Comparison of ENCODE assay signal across 9 cellular contexts in the genomic region with DNA sequence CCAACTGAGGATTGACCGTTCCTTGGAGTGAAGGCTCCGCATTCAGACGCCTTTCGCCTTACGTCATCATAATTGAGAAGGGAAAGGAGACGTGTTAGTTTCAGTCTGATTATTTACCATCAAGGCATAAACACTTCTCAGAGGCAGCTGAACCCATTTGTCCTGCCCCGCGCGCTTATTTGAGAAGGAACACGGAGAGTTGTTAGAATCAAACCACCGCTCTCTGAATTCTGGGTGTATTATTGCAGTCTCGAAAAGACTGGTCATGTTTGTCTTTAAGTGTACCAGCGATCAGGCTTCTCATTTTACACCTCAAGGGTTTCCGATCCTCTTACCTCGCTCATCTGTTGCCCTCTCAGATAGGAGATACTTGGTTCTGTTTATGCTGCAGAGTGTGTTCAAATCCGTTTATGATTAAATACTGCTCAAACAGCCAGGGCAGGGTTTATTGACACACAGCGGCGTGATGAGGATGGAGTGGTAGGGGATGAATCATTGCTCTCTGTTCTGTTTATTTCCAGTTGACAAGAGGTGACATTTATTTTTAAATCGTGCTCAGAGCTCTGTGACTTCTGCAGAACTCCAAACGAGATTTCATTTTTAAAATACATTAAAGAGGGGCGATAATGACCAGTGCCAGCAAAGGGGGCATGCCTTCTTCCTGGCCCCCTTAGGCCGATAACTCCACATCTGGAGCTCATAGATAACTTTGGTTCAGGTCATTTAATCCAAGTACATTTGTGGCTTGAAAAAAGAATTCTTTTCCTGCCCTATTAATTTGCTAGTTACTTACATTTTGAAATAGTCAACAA. TPM values are rescaled to one million over a fixed set of nuclear protein-coding genes. Genes with fewer than 3 reads are reported as not detected.
A peak's percentile ranks its signal among the peaks of the same experiment; 100 is the strongest.
DNase-seq lines count a peak whose midpoint lies in the region; ATAC-seq, FAIRE-seq and TF ChIP-seq lines count a peak whose summit lies in the region.
"Had no signal": no experiment of that assay in that cellular context is flagged by ENCODE, and none has a peak within 500 bp of the region (broad histone marks: within the 10 kb centered on the region; RNA-seq: fewer than 3 reads in every experiment).

No MANE protein-coding gene starts in this region.

- H3K27ac Mint-ChIP-seq in CD4-positive, alpha-beta T cell: peak overlapping the region; percentile 49
- H3K27ac Mint-ChIP-seq in astrocyte (ENCODE audit: unreplicated experiment): no peak overlapping the region

- no peak for DNase-seq in CD4-positive, alpha-beta T cell
- peak; percentile 56 for DNase-seq in NCI-H1092 (lab: John Stamatoyannopoulos, UW)
- peak; percentile 29 for DNase-seq in astrocyte (ENCODE audit: low read depth)
- DNase-seq in retina: peak; percentile 56
- DNase-seq in HCEC 1CT: no peak
- DNase-seq in middle frontal gyrus (ENCODE audit: extremely low spot score, low spot score): no peak

- POLR2A ChIA-PET in CD4-positive, alpha-beta T cell (lab: Charles Lee): no interaction called here

- H3K4me1 Mint-ChIP-seq in CD4-positive, alpha-beta T cell (ENCODE audit: low read depth): peaks cover 72% of the 10 kb centered on the region
- H3K4me1 Mint-ChIP-seq in astrocyte (ENCODE audit: low read depth, unreplicated experiment): peaks cover 38% of the 10 kb centered on the region

- peaks cover 46% of the 10 kb centered on the region for H3K36me3 Mint-ChIP-seq in CD4-positive, alpha-beta T cell (ENCODE audit: low read depth)
- H3K36me3 Mint-ChIP-seq in astrocyte (ENCODE audit: low read depth, unreplicated experiment): peaks cover 22% of the 10 kb centered on the region

- no peak overlapping the region for H2AFZ ChIP-seq in astrocyte (ENCODE audit: low read depth, low read length)

- H3K4me3 ChIP-seq in astrocyte (ENCODE audit: insufficient read depth, low read depth, low read length): no peak overlapping the region

- no peak for TF ChIP-seq CTCF in CD4-positive, alpha-beta T cell (IDR thresholded peaks at IDR 0.05)
- no peak for TF ChIP-seq CTCF in astrocyte (IDR thresholded peaks at IDR 0.05; ENCODE audit: insufficient read depth, low read depth, low read length)

- H3K36me3 ChIP-seq in astrocyte (ENCODE audit: insufficient read depth, low read length): no peaks in the 10 kb centered on the region

- H3K4me3 Mint-ChIP-seq in CD4-positive, alpha-beta T cell: no peak overlapping the region
- H3K4me3 Mint-ChIP-seq in astrocyte (ENCODE audit: unreplicated experiment): no peak overlapping the region

- no peak for FAIRE-seq in astrocyte (lab: Jason Lieb, UNC)
- FAIRE-seq: endothelial cell of umbilical vein had no signal

- H3K9ac ChIP-seq in astrocyte (ENCODE audit: low read length): no peak overlapping the region

- H3K9me3 Mint-ChIP-seq in CD4-positive, alpha-beta T cell: no peaks in the 10 kb centered on the region
- peaks cover 5% of the 10 kb centered on the region for H3K9me3 Mint-ChIP-seq in astrocyte (ENCODE audit: unreplicated experiment)

- H3K27me3 Mint-ChIP-seq in CD4-positive, alpha-beta T cell: no peaks in the 10 kb centered on the region
- no peaks in the 10 kb centered on the region for H3K27me3 Mint-ChIP-seq in astrocyte (ENCODE audit: low read depth, unreplicated experiment)

- peaks cover 34% of the 10 kb centered on the region for H3K4me1 ChIP-seq in astrocyte (ENCODE audit: insufficient read depth, low read length)

- H4K20me1 ChIP-seq in astrocyte (ENCODE audit: insufficient read depth, low read length): peaks cover 80% of the 10 kb centered on the region

- ATAC-seq in CD4-positive, alpha-beta T cell (ENCODE audit: poor library complexity): peak; percentile 21
- ATAC-seq in GM18873 (IDR thresholded peaks at IDR 0.05; ENCODE audit: low FRiP score, unreplicated experiment): peak; percentile 41
- ATAC-seq in GM21423 (IDR thresholded peaks at IDR 0.05; ENCODE audit: unreplicated experiment): no peak

- no peaks in the 10 kb centered on the region for H3K9me3 ChIP-seq in CD4-positive, alpha-beta T cell (ENCODE audit: control insufficient read depth, low read length)
- no peaks in the 10 kb centered on the region for H3K9me3 ChIP-seq in astrocyte (ENCODE audit: insufficient read depth, low read depth, low read length)

- H3K27ac ChIP-seq in CD4-positive, alpha-beta T cell (ENCODE audit: low read depth, low read length): no peak overlapping the region
- no peak overlapping the region for H3K27ac ChIP-seq in astrocyte (ENCODE audit: low read depth, low read length)

- CTCF ChIA-PET in CD4-positive, alpha-beta T cell (lab: Charles Lee): no interaction called here

- intact Hi-C loops in CD4-positive, alpha-beta T cell (cut with DNase I, micrococcal nuclease): no loop called here

- no peaks in the 10 kb centered on the region for H3K27me3 ChIP-seq in CD4-positive, alpha-beta T cell (ENCODE audit: control insufficient read depth, insufficient read depth, low read length)
- no peaks in the 10 kb centered on the region for H3K27me3 ChIP-seq in astrocyte (ENCODE audit: insufficient read depth, low read length)

- peaks cover 100% of the 10 kb centered on the region for H3K79me2 ChIP-seq in astrocyte (ENCODE audit: insufficient read depth, low read length)

- peak overlapping the region; percentile 26 for H3K4me2 ChIP-seq in astrocyte (ENCODE audit: low read length)

RNA-seq across cellular contexts. Expression of a gene that starts 30.5 kb away (rescaled TPM):
- total RNA-seq in CD4-positive, alpha-beta T cell: 10 to 100 TPM; 67.8 to 68.1 TPM
- 51.8 and 53.6 TPM in 2 replicates for total RNA-seq in astrocyte

Comparison
In these comparisons a context has a peak if more than half of its experiments do, and no peak if none do; other contexts are left out.
1. DNase-seq: peak in NCI-H1092 (single experiment), astrocyte (single experiment) and retina (single experiment); none in CD4-positive, alpha-beta T cell (0 of 10), HCEC 1CT (single experiment) and middle frontal gyrus (single experiment).